In genomic region chr14:91368681-91369416, GRCh38 we compare ENCODE assay signal across 1 cellular context.
TF ChIP-seq lines count a peak whose summit lies in the region.

No MANE protein-coding gene starts in this region.

TF ChIP-seq in K562, 482 proteins besides CTCF, POLR2A, EP300 and RAD21 (continued from another document):
- no peak for TF ChIP-seq ZMIZ1 (IDR thresholded peaks at IDR 0.05; ENCODE audit: low read depth in 2 of 2, low read length in 2 of 2)
- no peak for TF ChIP-seq MCM2 (IDR thresholded peaks at IDR 0.05; ENCODE audit: low read depth)
- no peak for TF ChIP-seq MITF (IDR thresholded peaks at IDR 0.05)
- TF ChIP-seq ZNF143 (CRISPR knock-in tag; IDR thresholded peaks at IDR 0.05): no peak
- no peak for TF ChIP-seq ZNF507 (tag; conservative IDR thresholded peaks at IDR 0.05)
- TF ChIP-seq ZNF584 (CRISPR knock-in tag; IDR thresholded peaks at IDR 0.05; ENCODE audit: low read depth): no peak
- TF ChIP-seq ZNF224 (CRISPR knock-in tag; IDR thresholded peaks at IDR 0.05): no peak
- no peak for TF ChIP-seq U2AF2 (optimal IDR thresholded peaks at IDR 0.05; ENCODE audit: low read depth, low read length)
- no peak for TF ChIP-seq POLR2AphosphoS5 (IDR thresholded peaks at IDR 0.05; ENCODE audit: control insufficient read depth, insufficient read depth, low read depth, low read length)
- no peak for TF ChIP-seq CHD1 (IDR thresholded peaks at IDR 0.05; ENCODE audit: low read length)
- TF ChIP-seq NCOA6 (IDR thresholded peaks at IDR 0.05): no peak
- TF ChIP-seq PML (IDR thresholded peaks at IDR 0.05; ENCODE audit: low read length): no peak
- TF ChIP-seq ZBTB33 (CRISPR knock-in tag; IDR thresholded peaks at IDR 0.05): peak; percentile 57; the same call in 1 of the 2 replicates
- TF ChIP-seq NFIC (IDR thresholded peaks at IDR 0.05): peak; percentile 45; the same call in 1 of the 2 replicates
- TF ChIP-seq ZNF347 (CRISPR knock-in tag; IDR thresholded peaks at IDR 0.05; ENCODE audit: low read depth): no peak
- TF ChIP-seq PRPF4 (IDR thresholded peaks at IDR 0.05; ENCODE audit: insufficient read depth, low read depth, low read length, poor library complexity, severe bottlenecking): no peak
